In the genomic region with DNA sequence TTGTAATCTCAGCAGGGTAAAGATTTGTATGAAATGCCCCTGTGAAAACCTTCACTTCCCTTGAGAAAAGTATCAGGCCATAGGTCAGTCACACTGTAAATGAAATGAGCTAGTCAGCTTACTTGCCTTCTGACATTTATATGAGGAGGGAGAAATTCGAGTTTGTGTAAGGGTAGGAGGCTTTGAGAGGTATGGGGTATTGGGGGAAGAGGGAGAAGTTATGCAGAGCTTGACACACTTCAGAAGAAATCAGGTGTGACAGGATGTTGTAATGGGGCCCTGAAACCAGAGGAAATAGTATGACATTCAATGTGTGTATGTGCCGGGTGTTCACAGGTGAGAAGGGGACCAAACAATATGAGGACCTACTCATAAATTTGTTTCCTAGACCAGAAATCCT, we compare ENCODE assay signal across 10 cellular contexts.
DNase-seq lines count a peak whose midpoint lies in the region; ATAC-seq lines count a peak whose summit lies in the region.
"Had no signal": no experiment of that assay in that cellular context is flagged by ENCODE, and none has a peak within 500 bp of the region (broad histone marks: within the 10 kb centered on the region; RNA-seq: fewer than 3 reads in every experiment).

No MANE protein-coding gene starts in this region.

- intact Hi-C loops in activated CD4-positive, alpha-beta T cell treated with anti-CD3 and anti-CD28 coated beads, Interleukin-2, amount 10 ng/mL, durations not matched to agents 24 days and 14 days (cut with micrococcal nuclease) = loop anchor here (5.0 to 10.0 kb wide), 2 partner anchors 38 to 1395 kb away; no protein-coding TSS in a partner anchor

- peak; percentile 59 for ATAC-seq in activated CD8-positive, alpha-beta memory T cell treated with anti-CD3 and anti-CD28 coated beads, Interleukin-2, amount 10 ng/mL, durations not matched to agents 7 days and 5 days
- peak; percentile 49 for ATAC-seq in HG02852 (IDR thresholded peaks at IDR 0.05; ENCODE audit: unreplicated experiment)
- peak; percentile 78 for ATAC-seq in stimulated activated memory B cell treated with anti-CD40 and anti-IgM and Interleukin-4, amounts not matched to agents 10 μg/mL and 1 μg/mL and 100 μg/mL, for 72 hours
- ATAC-seq in GM19023 (IDR thresholded peaks at IDR 0.05; ENCODE audit: unreplicated experiment) = no peak

- H3K36me3 ChIP-seq in HAP-1 (replicated peaks) = no peaks in the 10 kb centered on the region
- H3K36me3 ChIP-seq: SJCRH30 had no signal

- no peaks in the 10 kb centered on the region for H3K4me1 ChIP-seq in HAP-1

- peaks cover 15% of the 10 kb centered on the region for H3K27me3 ChIP-seq in HAP-1 (ENCODE audit: low read depth)
- H3K27me3 ChIP-seq: SJCRH30 had no signal

- CTCF ChIA-PET in activated CD8-positive, alpha-beta memory T cell treated with anti-CD3 and anti-CD28 coated beads, Interleukin-2, amount 10 ng/mL, durations not matched to agents 7 days and 5 days (lab: Charles Lee) = interaction anchor here (0.9 to 1.5 kb wide), 5 partner anchors 210 to 279 kb away, joined by 3 to 11 read pairs (median 3); no protein-coding TSS in a partner anchor

- no peak for DNase-seq in activated CD8-positive, alpha-beta memory T cell treated with anti-CD3 and anti-CD28 coated beads, Interleukin-2, amount 10 ng/mL, durations not matched to agents 7 days and 5 days
- DNase-seq in activated CD8-positive, alpha-beta memory T cell treated with anti-CD3 and anti-CD28 coated beads, Interleukin-2, amount 50 U/mL, for 4 hours = no peak
- DNase-seq in activated CD4-positive, alpha-beta T cell treated with anti-CD3 and anti-CD28 coated beads, Interleukin-2, amount 10 ng/mL, durations not matched to agents 24 days and 14 days = peak; percentile 75
- DNase-seq in HAP-1 (ENCODE audit: low spot score in 2 of 2) = no peak
- no peak for DNase-seq in NCI-H345 (lab: John Stamatoyannopoulos, UW)
- DNase-seq: NCI-H1436 treated with DMSO at 0.1 percent for 48 hours, SJCRH30 had no signal

- H3K36me3 Mint-ChIP-seq in activated CD8-positive, alpha-beta memory T cell treated with anti-CD3 and anti-CD28 coated beads, Interleukin-2, amount 10 ng/mL, durations not matched to agents 7 days and 5 days = peaks cover 5% of the 10 kb centered on the region
- H3K36me3 Mint-ChIP-seq in activated CD4-positive, alpha-beta T cell treated with anti-CD3 and anti-CD28 coated beads, Interleukin-2, amount 10 ng/mL, durations not matched to agents 24 days and 14 days (ENCODE audit: low read depth) = no peaks in the 10 kb centered on the region
- no peaks in the 10 kb centered on the region for H3K36me3 Mint-ChIP-seq in stimulated activated memory B cell treated with anti-CD40 and anti-IgM and Interleukin-4, amounts not matched to agents 10 μg/mL and 1 μg/mL and 100 μg/mL, for 72 hours

- no peaks in the 10 kb centered on the region for H3K27me3 Mint-ChIP-seq in activated CD8-positive, alpha-beta memory T cell treated with anti-CD3 and anti-CD28 coated beads, Interleukin-2, amount 10 ng/mL, durations not matched to agents 7 days and 5 days
- H3K27me3 Mint-ChIP-seq in activated CD4-positive, alpha-beta T cell treated with anti-CD3 and anti-CD28 coated beads, Interleukin-2, amount 10 ng/mL, durations not matched to agents 24 days and 14 days = no peaks in the 10 kb centered on the region
- no peaks in the 10 kb centered on the region for H3K27me3 Mint-ChIP-seq in stimulated activated memory B cell treated with anti-CD40 and anti-IgM and Interleukin-4, amounts not matched to agents 10 μg/mL and 1 μg/mL and 100 μg/mL, for 72 hours

- in situ Hi-C loops in HAP-1 (cut with MboI; ENCODE audit: low sequenced_read_pairs) = no loop called here

- no peaks in the 10 kb centered on the region for H3K9me3 ChIP-seq in HAP-1
- H3K9me3 ChIP-seq: SJCRH30 had no signal

- H3K4me3 ChIP-seq in HAP-1 = no peak overlapping the region
- H3K4me3 ChIP-seq: SJCRH30 had no signal

- peaks cover 68% of the 10 kb centered on the region for H3K4me1 Mint-ChIP-seq in activated CD8-positive, alpha-beta memory T cell treated with anti-CD3 and anti-CD28 coated beads, Interleukin-2, amount 10 ng/mL, durations not matched to agents 7 days and 5 days
- H3K4me1 Mint-ChIP-seq in activated CD4-positive, alpha-beta T cell treated with anti-CD3 and anti-CD28 coated beads, Interleukin-2, amount 10 ng/mL, durations not matched to agents 24 days and 14 days = peaks cover 76% of the 10 kb centered on the region
- H3K4me1 Mint-ChIP-seq in stimulated activated memory B cell treated with anti-CD40 and anti-IgM and Interleukin-4, amounts not matched to agents 10 μg/mL and 1 μg/mL and 100 μg/mL, for 72 hours = peaks cover 25% of the 10 kb centered on the region

- peak overlapping the region; percentile 62 for H3K27ac Mint-ChIP-seq in activated CD8-positive, alpha-beta memory T cell treated with anti-CD3 and anti-CD28 coated beads, Interleukin-2, amount 10 ng/mL, durations not matched to agents 7 days and 5 days
- H3K27ac Mint-ChIP-seq in activated CD4-positive, alpha-beta T cell treated with anti-CD3 and anti-CD28 coated beads, Interleukin-2, amount 10 ng/mL, durations not matched to agents 24 days and 14 days = peak overlapping the region; percentile 57
- peak overlapping the region; percentile 7 for H3K27ac Mint-ChIP-seq in stimulated activated memory B cell treated with anti-CD40 and anti-IgM and Interleukin-4, amounts not matched to agents 10 μg/mL and 1 μg/mL and 100 μg/mL, for 72 hours

- H3K4me3 Mint-ChIP-seq in activated CD8-positive, alpha-beta memory T cell treated with anti-CD3 and anti-CD28 coated beads, Interleukin-2, amount 10 ng/mL, durations not matched to agents 7 days and 5 days = no peak overlapping the region
- H3K4me3 Mint-ChIP-seq in activated CD4-positive, alpha-beta T cell treated with anti-CD3 and anti-CD28 coated beads, Interleukin-2, amount 10 ng/mL, durations not matched to agents 24 days and 14 days = peak overlapping the region; percentile 11
- no peak overlapping the region for H3K4me3 Mint-ChIP-seq in stimulated activated memory B cell treated with anti-CD40 and anti-IgM and Interleukin-4, amounts not matched to agents 10 μg/mL and 1 μg/mL and 100 μg/mL, for 72 hours

- peaks cover 3% of the 10 kb centered on the region for H3K9me3 Mint-ChIP-seq in activated CD8-positive, alpha-beta memory T cell treated with anti-CD3 and anti-CD28 coated beads, Interleukin-2, amount 10 ng/mL, durations not matched to agents 7 days and 5 days (ENCODE audit: low read depth)
- H3K9me3 Mint-ChIP-seq in activated CD4-positive, alpha-beta T cell treated with anti-CD3 and anti-CD28 coated beads, Interleukin-2, amount 10 ng/mL, durations not matched to agents 24 days and 14 days = no peaks in the 10 kb centered on the region
- no peaks in the 10 kb centered on the region for H3K9me3 Mint-ChIP-seq in stimulated activated memory B cell treated with anti-CD40 and anti-IgM and Interleukin-4, amounts not matched to agents 10 μg/mL and 1 μg/mL and 100 μg/mL, for 72 hours

Comparison
In these comparisons a context has a peak if more than half of its experiments do, and no peak if none do; other contexts are left out.
1. H3K27ac Mint-ChIP-seq: peak in every context shown above with its lines; median percentile 62 in activated CD8-positive, alpha-beta memory T cell treated with anti-CD3 and anti-CD28 coated beads, Interleukin-2, amount 10 ng/mL, durations not matched to agents 7 days and 5 days; 57 in activated CD4-positive, alpha-beta T cell treated with anti-CD3 and anti-CD28 coated beads, Interleukin-2, amount 10 ng/mL, durations not matched to agents 24 days and 14 days; 7 in stimulated activated memory B cell treated with anti-CD40 and anti-IgM and Interleukin-4, amounts not matched to agents 10 μg/mL and 1 μg/mL and 100 μg/mL, for 72 hours.